In the genomic region with DNA sequence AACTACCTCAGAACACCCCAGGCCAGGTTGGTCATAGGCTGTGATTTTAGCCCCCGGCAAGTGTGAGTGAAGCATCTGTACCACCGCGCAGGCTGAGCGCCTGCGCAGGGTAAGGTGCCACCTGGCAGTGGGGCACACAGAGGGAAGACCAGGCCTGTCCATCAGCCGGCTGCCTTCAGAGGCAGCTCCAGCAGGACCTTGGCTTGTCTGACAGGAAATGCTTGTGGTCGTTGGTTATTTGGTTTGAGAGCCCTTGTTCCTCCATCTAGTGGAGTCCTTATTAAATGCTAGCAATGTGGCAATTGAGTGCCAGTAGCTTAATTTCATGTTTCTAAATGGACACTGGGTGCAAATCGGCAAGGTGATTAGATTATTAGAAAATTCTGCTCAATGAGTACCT, we compare ENCODE assay signal across 1 cellular context.
TF ChIP-seq lines count a peak whose summit lies in the region.

No MANE protein-coding gene starts in this region.

TF ChIP-seq in GM12878, 131 proteins besides CTCF, POLR2A, EP300 and RAD21 (continued from another document):
- TF ChIP-seq, protein P1, sequence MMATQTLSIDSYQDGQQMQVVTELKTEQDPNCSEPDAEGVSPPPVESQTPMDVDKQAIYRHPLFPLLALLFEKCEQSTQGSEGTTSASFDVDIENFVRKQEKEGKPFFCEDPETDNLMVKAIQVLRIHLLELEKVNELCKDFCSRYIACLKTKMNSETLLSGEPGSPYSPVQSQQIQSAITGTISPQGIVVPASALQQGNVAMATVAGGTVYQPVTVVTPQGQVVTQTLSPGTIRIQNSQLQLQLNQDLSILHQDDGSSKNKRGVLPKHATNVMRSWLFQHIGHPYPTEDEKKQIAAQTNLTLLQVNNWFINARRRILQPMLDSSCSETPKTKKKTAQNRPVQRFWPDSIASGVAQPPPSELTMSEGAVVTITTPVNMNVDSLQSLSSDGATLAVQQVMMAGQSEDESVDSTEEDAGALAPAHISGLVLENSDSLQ (IDR thresholded peaks at IDR 0.05): peak; percentile 44; the same call in 1 of the 2 replicates
- TF ChIP-seq RUNX3 (IDR thresholded peaks at IDR 0.05; ENCODE audit: low read length): peak; percentile 71
